In genomic region chr1:203173566-203173965, GRCh38 we compare ENCODE assay signal across 12 cellular contexts. TPM values are rescaled to one million over a fixed set of nuclear protein-coding genes. Genes with fewer than 3 reads are reported as not detected.
DNase-seq lines count a peak whose midpoint lies in the region; ATAC-seq, FAIRE-seq and TF ChIP-seq lines count a peak whose summit lies in the region.
"Had no signal": no experiment of that assay in that cellular context is flagged by ENCODE, and none has a peak within 500 bp of the region (broad histone marks: within the 10 kb centered on the region; RNA-seq: fewer than 3 reads in every experiment).

No MANE protein-coding gene starts in this region.

- no peaks in the 10 kb centered on the region for H3K4me1 Mint-ChIP-seq in T-cell
- H3K4me1 Mint-ChIP-seq in activated naive CD4-positive, alpha-beta T cell treated with anti-CD3 and anti-CD28 coated beads for 36 hours (ENCODE audit: low read depth), result no peaks in the 10 kb centered on the region
- no peaks in the 10 kb centered on the region for H3K4me1 Mint-ChIP-seq in activated T-helper 2 cell treated with anti-CD3 and anti-CD28 coated beads, Interferon-gamma antibody, Interleukin-2, Interleukin-4, amounts not matched to agents 10 μg/mL and 5 μg/mL and 100 μg/mL, durations not matched to agents 14 hours and 24 hours and 36 hours (ENCODE audit: low read depth)

- intact Hi-C loops in vagina (cut with DNase I), result no loop called here
- intact Hi-C loops in activated naive CD4-positive, alpha-beta T cell treated with anti-CD3 and anti-CD28 coated beads for 36 hours (cut with micrococcal nuclease), result loop anchor here (2.0 kb wide), 1 partner anchor 55 kb away; no protein-coding TSS in a partner anchor
- intact Hi-C loops in activated T-helper 2 cell treated with anti-CD3 and anti-CD28 coated beads, Interferon-gamma antibody, Interleukin-2, Interleukin-4, amounts not matched to agents 10 μg/mL and 5 μg/mL and 100 μg/mL, durations not matched to agents 14 hours and 24 hours and 36 hours (cut with micrococcal nuclease), result no loop called here

- H3K9me3 ChIP-seq in WERI-Rb-1 (ENCODE audit: severe bottlenecking), result no peaks in the 10 kb centered on the region
- no peaks in the 10 kb centered on the region for H3K9me3 ChIP-seq in vagina

- H3K27ac ChIP-seq in WERI-Rb-1, result peak overlapping the region; percentile 94
- H3K27ac ChIP-seq in vagina, result no peak overlapping the region

- H3K4me3 ChIP-seq in WERI-Rb-1 (ENCODE audit: low read depth, low read length), result no peak overlapping the region
- no peak overlapping the region for H3K4me3 ChIP-seq in vagina

- H3K36me3 Mint-ChIP-seq in T-cell, result no peaks in the 10 kb centered on the region
- H3K36me3 Mint-ChIP-seq in activated naive CD4-positive, alpha-beta T cell treated with anti-CD3 and anti-CD28 coated beads for 36 hours (ENCODE audit: low read depth), result no peaks in the 10 kb centered on the region
- no peaks in the 10 kb centered on the region for H3K36me3 Mint-ChIP-seq in activated T-helper 2 cell treated with anti-CD3 and anti-CD28 coated beads, Interferon-gamma antibody, Interleukin-2, Interleukin-4, amounts not matched to agents 10 μg/mL and 5 μg/mL and 100 μg/mL, durations not matched to agents 14 hours and 24 hours and 36 hours (ENCODE audit: low read depth)

- POLR2A ChIA-PET in T-cell (lab: Charles Lee), result no interaction called here

- TF ChIP-seq POLR2A in GM12891 (IDR thresholded peaks at IDR 0.05; ENCODE audit: low read depth, low read length) (no peak), vagina (IDR thresholded peaks at IDR 0.05) (no peak)

- no peak overlapping the region for H3K27ac Mint-ChIP-seq in T-cell
- H3K27ac Mint-ChIP-seq in activated naive CD4-positive, alpha-beta T cell treated with anti-CD3 and anti-CD28 coated beads for 36 hours, result no peak overlapping the region
- no peak overlapping the region for H3K27ac Mint-ChIP-seq in activated T-helper 2 cell treated with anti-CD3 and anti-CD28 coated beads, Interferon-gamma antibody, Interleukin-2, Interleukin-4, amounts not matched to agents 10 μg/mL and 5 μg/mL and 100 μg/mL, durations not matched to agents 14 hours and 24 hours and 36 hours
- H3K27ac Mint-ChIP-seq: progenitor cell of endocrine pancreas had no signal

- H3K4me1 ChIP-seq in vagina, result peaks cover 28% of the 10 kb centered on the region

- FAIRE-seq in GM12891 (lab: Jason Lieb, UNC), result peak; percentile 77

- peak; percentile 55 for DNase-seq in GM12891 (ENCODE audit: insufficient read length, low spot score)
- DNase-seq in WERI-Rb-1, result peak; percentile 100
- no peak for DNase-seq in vagina (ENCODE audit: extremely low spot score in 2 of 2)
- no peak for DNase-seq in T-cell
- no peak for DNase-seq in activated naive CD4-positive, alpha-beta T cell treated with anti-CD3 and anti-CD28 coated beads for 36 hours
- no peak for DNase-seq in activated T-helper 2 cell treated with anti-CD3 and anti-CD28 coated beads, Interferon-gamma antibody, Interleukin-2, Interleukin-4, amounts not matched to agents 10 μg/mL and 5 μg/mL and 100 μg/mL, durations not matched to agents 14 hours and 24 hours and 36 hours (ENCODE audit: low spot score)
- DNase-seq: hippocampal formation, substantia nigra had no signal

- peak; percentile 58 for TF ChIP-seq CTCF in WERI-Rb-1 (IDR thresholded peaks at IDR 0.05; ENCODE audit: low read depth, low read length)
- no peak for TF ChIP-seq CTCF in vagina (IDR thresholded peaks at IDR 0.05)

- H3K27me3 Mint-ChIP-seq in T-cell, result peaks cover 0 to 11% of the 10 kb centered on the region in 2 donors
- no peaks in the 10 kb centered on the region for H3K27me3 Mint-ChIP-seq in activated naive CD4-positive, alpha-beta T cell treated with anti-CD3 and anti-CD28 coated beads for 36 hours (ENCODE audit: low read depth)
- H3K27me3 Mint-ChIP-seq in activated T-helper 2 cell treated with anti-CD3 and anti-CD28 coated beads, Interferon-gamma antibody, Interleukin-2, Interleukin-4, amounts not matched to agents 10 μg/mL and 5 μg/mL and 100 μg/mL, durations not matched to agents 14 hours and 24 hours and 36 hours (ENCODE audit: low read depth), result no peaks in the 10 kb centered on the region

- ATAC-seq in GM21360 (IDR thresholded peaks at IDR 0.05; ENCODE audit: unreplicated experiment) (peak; percentile 78), HG03354 (IDR thresholded peaks at IDR 0.05; ENCODE audit: poor library complexity, severe bottlenecking, unreplicated experiment) (peak; percentile 91), T-cell (replicated peaks in 1 of 4) (no peak)

- CTCF ChIA-PET in T-cell (lab: Charles Lee), result interaction anchor here (0.9 to 1.4 kb wide), 2 partner anchors 46 to 134 kb away, joined by 3 to 8 read pairs; no protein-coding TSS in a partner anchor
- CTCF ChIA-PET in activated naive CD4-positive, alpha-beta T cell treated with anti-CD3 and anti-CD28 coated beads for 36 hours (lab: Charles Lee), result interaction anchor here (0.8 to 3.3 kb wide), 12 partner anchors 12 to 166 kb away, joined by 3 to 37 read pairs (median 4); partner anchors contain the start of gene TMEM183A

- no peak overlapping the region for H3K4me3 Mint-ChIP-seq in T-cell
- no peak overlapping the region for H3K4me3 Mint-ChIP-seq in activated naive CD4-positive, alpha-beta T cell treated with anti-CD3 and anti-CD28 coated beads for 36 hours
- H3K4me3 Mint-ChIP-seq in activated T-helper 2 cell treated with anti-CD3 and anti-CD28 coated beads, Interferon-gamma antibody, Interleukin-2, Interleukin-4, amounts not matched to agents 10 μg/mL and 5 μg/mL and 100 μg/mL, durations not matched to agents 14 hours and 24 hours and 36 hours (ENCODE audit: low read depth), result no peak overlapping the region

- H3K36me3 ChIP-seq in WERI-Rb-1, result no peaks in the 10 kb centered on the region
- H3K36me3 ChIP-seq in vagina, result no peaks in the 10 kb centered on the region

- no peaks in the 10 kb centered on the region for H3K27me3 ChIP-seq in WERI-Rb-1 (ENCODE audit: insufficient read depth, low read depth, severe bottlenecking)
- H3K27me3 ChIP-seq in vagina, result no peaks in the 10 kb centered on the region

- H3K9me3 Mint-ChIP-seq in T-cell, result no peaks in the 10 kb centered on the region
- H3K9me3 Mint-ChIP-seq in activated naive CD4-positive, alpha-beta T cell treated with anti-CD3 and anti-CD28 coated beads for 36 hours, result no peaks in the 10 kb centered on the region
- H3K9me3 Mint-ChIP-seq in activated T-helper 2 cell treated with anti-CD3 and anti-CD28 coated beads, Interferon-gamma antibody, Interleukin-2, Interleukin-4, amounts not matched to agents 10 μg/mL and 5 μg/mL and 100 μg/mL, durations not matched to agents 14 hours and 24 hours and 36 hours, result no peaks in the 10 kb centered on the region

TF ChIP-seq in GM12891, 5 proteins besides CTCF, POLR2A, EP300 and RAD21:
- TF ChIP-seq SPI1 (IDR thresholded peaks at IDR 0.05; ENCODE audit: low read depth, low read length) (no peak), POU2F2 (IDR thresholded peaks at IDR 0.05; ENCODE audit: low read depth, low read length) (peak; percentile 13; the same call in 1 of the 2 replicates)
TF ChIP-seq in GM12891: peak in this region for 1.

RNA-seq across cellular contexts. Expression of gene MYBPH, which starts 2.1 kb away (rescaled TPM):
- polyA plus RNA-seq in GM12891 (2012; ENCODE audit: low read depth, missing spikeins), result 0.10 TPM
- total RNA-seq in vagina (not detected), T-cell (not detected)
- not detected for total RNA-seq in activated naive CD4-positive, alpha-beta T cell treated with anti-CD3 and anti-CD28 coated beads for 36 hours
- total RNA-seq in activated T-helper 2 cell treated with anti-CD3 and anti-CD28 coated beads, Interferon-gamma antibody, Interleukin-2, Interleukin-4, amounts not matched to agents 10 μg/mL and 5 μg/mL and 100 μg/mL, durations not matched to agents 14 hours and 24 hours and 36 hours, result not detected in 2 replicates
- total RNA-seq: bronchial epithelial cell, progenitor cell of endocrine pancreas had no signal

RNA-seq across cellular contexts. Expression of gene CHI3L1, which starts 12.9 kb away (rescaled TPM):
- 0.69 TPM for polyA plus RNA-seq in GM12891 (2012; ENCODE audit: low read depth, missing spikeins)
- 51.3 TPM for total RNA-seq in vagina
- under 1 TPM in 2 of 5 donors, not detected in 3; 0.20 to 0.30 TPM for total RNA-seq in T-cell
- total RNA-seq in activated naive CD4-positive, alpha-beta T cell treated with anti-CD3 and anti-CD28 coated beads for 36 hours, result under 1 TPM; 0.24 to 0.44 TPM
- not detected in 2 replicates for total RNA-seq in activated T-helper 2 cell treated with anti-CD3 and anti-CD28 coated beads, Interferon-gamma antibody, Interleukin-2, Interleukin-4, amounts not matched to agents 10 μg/mL and 5 μg/mL and 100 μg/mL, durations not matched to agents 14 hours and 24 hours and 36 hours
- total RNA-seq: progenitor cell of endocrine pancreas had no signal

RNA-seq across cellular contexts. Expression of gene ADORA1, which starts 46.0 kb away (rescaled TPM):
- not detected for polyA plus RNA-seq in GM12891 (2012; ENCODE audit: low read depth, missing spikeins)
- 5.2 TPM for total RNA-seq in vagina
- total RNA-seq in T-cell, result not detected
- total RNA-seq in activated naive CD4-positive, alpha-beta T cell treated with anti-CD3 and anti-CD28 coated beads for 36 hours, result not detected
- not detected in 2 replicates for total RNA-seq in activated T-helper 2 cell treated with anti-CD3 and anti-CD28 coated beads, Interferon-gamma antibody, Interleukin-2, Interleukin-4, amounts not matched to agents 10 μg/mL and 5 μg/mL and 100 μg/mL, durations not matched to agents 14 hours and 24 hours and 36 hours

RNA-seq across cellular contexts. Expression of gene CHIT1, which starts 55.9 kb away (rescaled TPM):
- polyA plus RNA-seq in GM12891 (2012; ENCODE audit: low read depth, missing spikeins), result 0.56 TPM
- not detected for total RNA-seq in vagina
- total RNA-seq in T-cell, result 1 to 10 TPM in 2 of 5 donors, under 1 TPM in 2, not detected in 1; 0.12 to 2.3 (median 0.92) TPM
- total RNA-seq in activated naive CD4-positive, alpha-beta T cell treated with anti-CD3 and anti-CD28 coated beads for 36 hours, result 1 to 10 TPM; 1.1 to 1.3 TPM
- total RNA-seq in activated T-helper 2 cell treated with anti-CD3 and anti-CD28 coated beads, Interferon-gamma antibody, Interleukin-2, Interleukin-4, amounts not matched to agents 10 μg/mL and 5 μg/mL and 100 μg/mL, durations not matched to agents 14 hours and 24 hours and 36 hours, result 0.09 and 0.34 TPM in 2 replicates

Comparison
In these comparisons a context has a peak if more than half of its experiments do, and no peak if none do; other contexts are left out.
1. DNase-seq: peak in GM12891 (single experiment) and WERI-Rb-1 (single experiment); none in vagina (0 of 2), T-cell (0 of 34), activated naive CD4-positive, alpha-beta T cell treated with anti-CD3 and anti-CD28 coated beads for 36 hours (single experiment) and activated T-helper 2 cell treated with anti-CD3 and anti-CD28 coated beads, Interferon-gamma antibody, Interleukin-2, Interleukin-4, amounts not matched to agents 10 μg/mL and 5 μg/mL and 100 μg/mL, durations not matched to agents 14 hours and 24 hours and 36 hours (single experiment).
2. ATAC-seq: peak in GM21360 (single experiment) and HG03354 (single experiment); none in T-cell (0 of 4).
3. RNA of gene CHI3L1, which starts 12.9 kb away (total RNA-seq): 51.3 TPM in vagina (single experiment); 0.24 to 0.44 TPM in activated naive CD4-positive, alpha-beta T cell treated with anti-CD3 and anti-CD28 coated beads for 36 hours, 0.20 to 0.30 TPM in T-cell and not detected in activated T-helper 2 cell treated with anti-CD3 and anti-CD28 coated beads, Interferon-gamma antibody, Interleukin-2, Interleukin-4, amounts not matched to agents 10 μg/mL and 5 μg/mL and 100 μg/mL, durations not matched to agents 14 hours and 24 hours and 36 hours; every median in the first group is over 10 times any median in the second.